ENCODE assay signal across 20 cellular contexts in the genomic region with DNA sequence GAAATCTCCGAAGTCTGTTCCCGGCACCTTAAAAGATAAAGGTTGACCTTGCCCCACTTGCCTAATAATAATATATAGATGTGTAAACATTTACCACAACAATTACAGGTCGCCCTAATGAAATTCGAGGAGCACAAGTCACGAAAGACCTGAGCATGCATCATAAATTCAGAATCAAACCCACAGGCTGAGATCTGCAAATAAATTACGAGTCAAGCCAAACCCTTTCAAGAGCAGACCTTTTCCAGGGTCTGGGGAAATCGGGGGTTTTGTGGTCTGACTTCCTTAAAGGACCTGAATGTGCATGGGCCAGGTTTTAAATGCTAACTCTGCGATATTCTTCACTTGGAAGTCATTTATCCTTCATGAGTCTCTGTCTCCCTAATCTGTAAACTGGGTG.
"Had no signal": no experiment of that assay in that cellular context is flagged by ENCODE, and none has a peak within 500 bp of the region (broad histone marks: within the 10 kb centered on the region; RNA-seq: fewer than 3 reads in every experiment).

No MANE protein-coding gene starts in this region.

- H3K4me1 Mint-ChIP-seq: memory B cell; natural killer cell; stimulated activated effector memory CD8-positive, alpha-beta T cell treated with anti-CD3 and anti-CD28 coated beads, Interleukin-12 subunit alpha, Interleukin-12 subunit beta, amount 100 ng/mL, for 72 hours had no signal

- H3K36me3 ChIP-seq: gastrocnemius medialis, neural progenitor cell, stomach, thyroid gland had no signal

- ATAC-seq: gastrocnemius medialis; left lobe of liver; natural killer cell; sciatic nerve; stimulated activated effector memory CD8-positive, alpha-beta T cell treated with anti-CD3 and anti-CD28 coated beads, Interleukin-12 subunit alpha, Interleukin-12 subunit beta, amount 100 ng/mL, for 72 hours had no signal

- H3K4me3 Mint-ChIP-seq: memory B cell; natural killer cell; neural progenitor cell; stimulated activated effector memory CD8-positive, alpha-beta T cell treated with anti-CD3 and anti-CD28 coated beads, Interleukin-12 subunit alpha, Interleukin-12 subunit beta, amount 100 ng/mL, for 72 hours had no signal

- H3K9me3 Mint-ChIP-seq: natural killer cell had no signal

- H2AFZ ChIP-seq: neural progenitor cell, parathyroid adenoma had no signal

- H3K36me3 Mint-ChIP-seq: memory B cell; natural killer cell; neural progenitor cell; stimulated activated effector memory CD8-positive, alpha-beta T cell treated with anti-CD3 and anti-CD28 coated beads, Interleukin-12 subunit alpha, Interleukin-12 subunit beta, amount 100 ng/mL, for 72 hours had no signal

- H3K4me2 ChIP-seq: neural progenitor cell had no signal

- DNase-seq: dorsolateral prefrontal cortex; effector CD4-positive, alpha-beta T cell; foreskin fibroblast; gastrocnemius medialis; head of caudate nucleus; natural killer cell; stimulated activated CD4-positive, alpha-beta T cell treated with anti-CD3 and anti-CD28 coated beads, Interleukin-2, amount 100 ng/mL, for 24 hours; stimulated activated CD4-positive, alpha-beta T cell treated with anti-CD3 and anti-CD28 coated beads, Interleukin-4, amount 100 ng/mL, for 24 hours; stimulated activated naive CD4-positive, alpha-beta T cell treated with Interleukin-2 at 50 U/mL for 16 hours; stomach; thyroid gland; trophoblast cell had no signal

- H3K79me2 ChIP-seq: parathyroid adenoma had no signal

- H3K4me1 ChIP-seq: gastrocnemius medialis, stomach, thyroid gland had no signal

- H3K9me3 ChIP-seq: gastrocnemius medialis, stomach, thyroid gland had no signal

- H3K27ac Mint-ChIP-seq: memory B cell; natural killer cell; neural progenitor cell; progenitor cell of endocrine pancreas; stimulated activated effector memory CD8-positive, alpha-beta T cell treated with anti-CD3 and anti-CD28 coated beads, Interleukin-12 subunit alpha, Interleukin-12 subunit beta, amount 100 ng/mL, for 72 hours had no signal

- H3K27ac ChIP-seq: dorsolateral prefrontal cortex, gastrocnemius medialis, neural progenitor cell, parathyroid adenoma, stomach, thyroid gland had no signal

- H3K27me3 ChIP-seq: dorsolateral prefrontal cortex, gastrocnemius medialis, neural progenitor cell, stomach, thyroid gland had no signal

- H3K4me3 ChIP-seq: dorsolateral prefrontal cortex, gastrocnemius medialis, lung, neural progenitor cell, stomach, thyroid gland had no signal
